Comparison of ENCODE assay signal across 25 cellular contexts in genomic region chr1:202728951-202729350, GRCh38. TPM values are rescaled to one million over a fixed set of nuclear protein-coding genes. Genes with fewer than 3 reads are reported as not detected.
"Had no signal": no experiment of that assay in that cellular context is flagged by ENCODE, and none has a peak within 500 bp of the region (broad histone marks: within the 10 kb centered on the region; RNA-seq: fewer than 3 reads in every experiment).

No MANE protein-coding gene starts in this region.

- H3K27ac ChIP-seq: parathyroid adenoma, sigmoid colon, tibial artery, uterus had no signal

- DNase-seq: activated CD4-positive, alpha-beta memory T cell treated with anti-CD3 and anti-CD28 coated beads, Interleukin-2, amount 10 ng/mL, durations not matched to agents 7 days and 5 days; activated CD4-positive, alpha-beta T cell treated with anti-CD3 and anti-CD28 coated beads, Interleukin-2, amount 10 ng/mL, durations not matched to agents 24 days and 14 days; activated gamma-delta T cell; activated T-cell treated with anti-CD3 and anti-CD28 coated beads, Interleukin-2, amount 50 U/mL, for 72 hours; aorta; dermis blood vessel endothelial cell; effector CD8-positive, alpha-beta T cell; head of caudate nucleus; hypothalamus; left ventricle myocardium superior; nucleus accumbens; sigmoid colon; stimulated activated CD4-positive, alpha-beta T cell treated with anti-CD3 and anti-CD28 coated beads, Interleukin-2, amount 100 ng/mL, for 48 hours; stimulated activated CD8-positive, alpha-beta memory T cell treated with anti-CD3 and anti-CD28 coated beads, Interleukin-4, amount 100 ng/mL, for 48 hours; stimulated activated naive CD8-positive, alpha-beta T cell treated with anti-CD3 and anti-CD28 coated beads, Interleukin-15, Interleukin-2, amounts not matched to agents 100 U/mL and 50 U/mL, for 24 hours; tibial artery; uterus had no signal

- H3K4me3 Mint-ChIP-seq: activated CD4-positive, alpha-beta memory T cell treated with anti-CD3 and anti-CD28 coated beads, Interleukin-2, amount 10 ng/mL, durations not matched to agents 7 days and 5 days; activated CD4-positive, alpha-beta T cell treated with anti-CD3 and anti-CD28 coated beads, Interleukin-2, amount 10 ng/mL, durations not matched to agents 24 days and 14 days; activated T-cell treated with anti-CD3 and anti-CD28 coated beads, Interleukin-2, amount 50 U/mL, for 72 hours; brain had no signal

- FAIRE-seq: frontal cortex had no signal

- H3K9me3 ChIP-seq: sigmoid colon, tibial artery, uterus had no signal

- ATAC-seq: activated CD4-positive, CD25-positive, alpha-beta regulatory T cell treated with anti-CD3 and anti-CD28 coated beads, Interleukin-2, amount 50 U/mL, for 24 hours; activated T-cell treated with anti-CD3 and anti-CD28 coated beads, Interleukin-2, amount 50 U/mL, for 72 hours; esophagus mucosa; left ventricle myocardium superior; stimulated activated naive CD8-positive, alpha-beta T cell treated with anti-CD3 and anti-CD28 coated beads, Interleukin-15, Interleukin-2, amounts not matched to agents 100 U/mL and 50 U/mL, for 24 hours had no signal

- H3K4me1 ChIP-seq: parathyroid adenoma, sigmoid colon, tibial artery, uterus had no signal

- H3K27me3 Mint-ChIP-seq: activated CD4-positive, alpha-beta memory T cell treated with anti-CD3 and anti-CD28 coated beads, Interleukin-2, amount 10 ng/mL, durations not matched to agents 7 days and 5 days; activated CD4-positive, alpha-beta T cell treated with anti-CD3 and anti-CD28 coated beads, Interleukin-2, amount 10 ng/mL, durations not matched to agents 24 days and 14 days; brain had no signal

- H3K9me3 Mint-ChIP-seq: activated CD4-positive, alpha-beta memory T cell treated with anti-CD3 and anti-CD28 coated beads, Interleukin-2, amount 10 ng/mL, durations not matched to agents 7 days and 5 days; activated CD4-positive, alpha-beta T cell treated with anti-CD3 and anti-CD28 coated beads, Interleukin-2, amount 10 ng/mL, durations not matched to agents 24 days and 14 days; activated naive CD4-positive, alpha-beta T cell treated with anti-CD3 and anti-CD28 coated beads, Interleukin-2, amount 50 U/mL, for 72 hours; activated T-cell treated with anti-CD3 and anti-CD28 coated beads, Interleukin-2, amount 50 U/mL, for 72 hours; brain had no signal

- H3K36me3 Mint-ChIP-seq: activated naive CD4-positive, alpha-beta T cell treated with anti-CD3 and anti-CD28 coated beads, Interleukin-2, amount 50 U/mL, for 72 hours had no signal

- H2AFZ ChIP-seq: parathyroid adenoma had no signal

- H3K4me3 ChIP-seq: sigmoid colon, tibial artery, uterus had no signal

- H3K4me1 Mint-ChIP-seq: activated CD4-positive, alpha-beta memory T cell treated with anti-CD3 and anti-CD28 coated beads, Interleukin-2, amount 10 ng/mL, durations not matched to agents 7 days and 5 days; activated CD4-positive, alpha-beta T cell treated with anti-CD3 and anti-CD28 coated beads, Interleukin-2, amount 10 ng/mL, durations not matched to agents 24 days and 14 days; brain had no signal

- H3K27ac Mint-ChIP-seq: activated CD4-positive, alpha-beta memory T cell treated with anti-CD3 and anti-CD28 coated beads, Interleukin-2, amount 10 ng/mL, durations not matched to agents 7 days and 5 days; activated CD4-positive, alpha-beta T cell treated with anti-CD3 and anti-CD28 coated beads, Interleukin-2, amount 10 ng/mL, durations not matched to agents 24 days and 14 days; activated naive CD4-positive, alpha-beta T cell treated with anti-CD3 and anti-CD28 coated beads, Interleukin-2, amount 50 U/mL, for 72 hours had no signal

- H3K9ac ChIP-seq: parathyroid adenoma had no signal

- H3K79me2 ChIP-seq: parathyroid adenoma had no signal

- H3K36me3 ChIP-seq: uterus had no signal

- H3K27me3 ChIP-seq: sigmoid colon, tibial artery, uterus had no signal

RNA-seq across cellular contexts. Expression of gene SYT2, which starts 18.7 kb away (rescaled TPM):
- total RNA-seq: activated CD4-positive, alpha-beta memory T cell treated with anti-CD3 and anti-CD28 coated beads, Interleukin-2, amount 10 ng/mL, durations not matched to agents 7 days and 5 days; activated CD4-positive, alpha-beta T cell treated with anti-CD3 and anti-CD28 coated beads, Interleukin-2, amount 10 ng/mL, durations not matched to agents 24 days and 14 days; activated naive CD4-positive, alpha-beta T cell treated with anti-CD3 and anti-CD28 coated beads, Interleukin-2, amount 50 U/mL, for 72 hours; cardiac septum; esophagus mucosa; left ventricle myocardium superior; T-helper 2 cell treated with Interferon-gamma antibody and Interleukin-4, amounts not matched to agents 100 ng/mL and 5 ng/mL, for 36 hours had no signal
